ENCODE assay signal across 22 cellular contexts in the genomic region with DNA sequence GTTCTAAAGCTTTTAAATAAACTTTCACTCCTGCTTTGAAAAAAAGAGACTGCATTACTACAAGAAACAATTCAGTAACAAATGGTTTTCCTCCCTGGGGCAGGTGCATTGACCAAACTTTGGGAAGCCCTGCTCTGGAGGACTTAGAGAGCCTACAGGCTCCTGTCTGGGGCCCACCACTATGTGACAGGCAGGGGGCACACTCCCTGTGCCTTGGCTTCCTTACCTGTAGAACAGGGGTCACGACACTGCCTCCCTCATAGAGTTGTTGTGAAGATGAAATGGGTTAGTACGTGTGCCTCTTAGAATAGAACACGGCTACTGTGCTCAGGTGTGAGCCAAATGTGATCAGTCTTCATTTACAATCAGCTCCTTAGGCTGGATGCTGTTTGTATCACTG.
DNase-seq lines count a peak whose midpoint lies in the region; ATAC-seq and TF ChIP-seq lines count a peak whose summit lies in the region.
"Had no signal": no experiment of that assay in that cellular context is flagged by ENCODE, and none has a peak within 500 bp of the region (broad histone marks: within the 10 kb centered on the region; RNA-seq: fewer than 3 reads in every experiment).

No MANE protein-coding gene starts in this region.

- H3K27me3 Mint-ChIP-seq in Calu3 (ENCODE audit: unreplicated experiment) (no peaks in the 10 kb centered on the region), GM23338 (ENCODE audit: insufficient read depth, low read depth, poor library complexity) (peaks cover 2% of the 10 kb centered on the region)
- H3K27me3 Mint-ChIP-seq: activated CD4-positive, alpha-beta T cell treated with anti-CD3 and anti-CD28 coated beads, Interleukin-2, amount 10 ng/mL, durations not matched to agents 24 days and 14 days had no signal

- H3K4me1 ChIP-seq in GM23338 (ENCODE audit: insufficient read depth): no peaks in the 10 kb centered on the region

- no peaks in the 10 kb centered on the region for H4K20me1 ChIP-seq in GM23338 (replicated peaks; ENCODE audit: insufficient read depth)

- DNase-seq in Calu3 (peak; percentile 14), GM23338 (ENCODE audit: low spot score) (peak; percentile 55), astrocyte of the cerebellum (ENCODE audit: low read depth) (no peak), iPS-NIHi7 (ENCODE audit: extremely low spot score) (peak; percentile 41), SW 1271 (lab: John Stamatoyannopoulos, UW) (no peak), MV-4-11 (lab: John Stamatoyannopoulos, UW) (no peak)
- DNase-seq: activated CD4-positive, alpha-beta T cell treated with anti-CD3 and anti-CD28 coated beads, Interleukin-2, amount 10 ng/mL, durations not matched to agents 24 days and 14 days; AML-193; EL; Karpas-422; NCI-H1092; NCI-H510A treated with DMSO at 0.1 percent for 48 hours; occipital lobe; stimulated activated CD8-positive, alpha-beta memory T cell treated with anti-CD3 and anti-CD28 coated beads, Interleukin-4, amount 100 ng/mL, for 48 hours; T-helper 1 cell; upper lobe of right lung had no signal

- no peak overlapping the region for H2AFZ ChIP-seq in GM23338

- H3K36me3 ChIP-seq in GM23338 (ENCODE audit: insufficient read depth): no peaks in the 10 kb centered on the region
- H3K36me3 ChIP-seq: right atrium auricular region, upper lobe of right lung had no signal

- H3K27ac Mint-ChIP-seq in Calu3 (ENCODE audit: unreplicated experiment) (no peak overlapping the region), GM23338 (no peak overlapping the region)
- H3K27ac Mint-ChIP-seq: activated CD4-positive, alpha-beta T cell treated with anti-CD3 and anti-CD28 coated beads, Interleukin-2, amount 10 ng/mL, durations not matched to agents 24 days and 14 days; activated T-helper 2 cell treated with anti-CD3 and anti-CD28 coated beads, Interferon-gamma antibody, Interleukin-2, Interleukin-4, amounts not matched to agents 10 μg/mL and 5 μg/mL and 100 μg/mL, durations not matched to agents 14 hours and 24 hours and 36 hours; brain had no signal

- H3K4me1 Mint-ChIP-seq in Calu3 (ENCODE audit: low read depth, unreplicated experiment) (peaks cover 54% of the 10 kb centered on the region), GM23338 (peaks cover 3% of the 10 kb centered on the region; the same call in 2 of the 3 replicates)

- TF ChIP-seq CTCF in Calu3 (IDR thresholded peaks at IDR 0.05; ENCODE audit: unreplicated experiment): peak; percentile 15
- TF ChIP-seq CTCF in GM23338 (conservative IDR thresholded peaks at IDR 0.05; ENCODE audit: low read depth in 2 of 2): peak; percentile 60 to 72
- TF ChIP-seq CTCF in astrocyte of the cerebellum (IDR thresholded peaks at IDR 0.05; ENCODE audit: low read depth, low read length, missing control alignments): peak; percentile 8

- H3K9me2 ChIP-seq in GM23338 (ENCODE audit: insufficient read depth): no peaks in the 10 kb centered on the region

- H3K4me3 ChIP-seq in GM23338 (no peak overlapping the region), astrocyte of the cerebellum (ENCODE audit: low read depth, low read length) (no peak overlapping the region)
- H3K4me3 ChIP-seq: coronary artery, right atrium auricular region, upper lobe of right lung had no signal

- no peak overlapping the region for H3K4me2 ChIP-seq in GM23338

- no peaks in the 10 kb centered on the region for H3F3A ChIP-seq in GM23338 (replicated peaks; ENCODE audit: low read depth)

- H3K27ac ChIP-seq in GM23338 (ENCODE audit: low read depth): no peak overlapping the region
- H3K27ac ChIP-seq: coronary artery, right atrium auricular region, upper lobe of right lung had no signal

- H3K36me3 Mint-ChIP-seq in Calu3 (ENCODE audit: insufficient read depth, unreplicated experiment) (peaks cover 4% of the 10 kb centered on the region), GM23338 (ENCODE audit: low read depth) (peaks cover 11% of the 10 kb centered on the region; the same call in 2 of the 3 replicates)

- CTCF ChIA-PET in Calu3 (lab: Charles Lee): interaction anchor here (0.7 to 1.1 kb wide), 2 partner anchors 13 to 31 kb away, joined by 3 to 5 read pairs; no protein-coding TSS in a partner anchor

- H3K4me3 Mint-ChIP-seq in Calu3 (ENCODE audit: low read depth, unreplicated experiment) (no peak overlapping the region), GM23338 (no peak overlapping the region)
- H3K4me3 Mint-ChIP-seq: activated CD4-positive, alpha-beta T cell treated with anti-CD3 and anti-CD28 coated beads, Interleukin-2, amount 10 ng/mL, durations not matched to agents 24 days and 14 days; brain had no signal

- no TSS peak for BruUV-seq in Calu3 (replicated peaks; lab: Mats Ljungman, UMichigan)

- H3K9me3 Mint-ChIP-seq in Calu3 (ENCODE audit: low read depth, unreplicated experiment): peaks cover 8% of the 10 kb centered on the region
- H3K9me3 Mint-ChIP-seq in GM23338: peaks cover 24% of the 10 kb centered on the region

- in situ Hi-C loops in astrocyte of the cerebellum (cut with HindIII; ENCODE audit: low sequenced_read_pairs): loop anchor here (5.0 to 25.0 kb wide), 2 partner anchors 38 to 183 kb away; a partner anchor contains a TSS

- no peaks in the 10 kb centered on the region for H3K27me3 ChIP-seq in GM23338 (ENCODE audit: insufficient read depth)
- H3K27me3 ChIP-seq: right atrium auricular region, upper lobe of right lung had no signal

- no peaks in the 10 kb centered on the region for H3K79me2 ChIP-seq in GM23338 (replicated peaks; ENCODE audit: insufficient read depth)

- intact Hi-C loops in Calu3 (cut with micrococcal nuclease; ENCODE audit: unreplicated experiment): no loop called here

- ATAC-seq in GM23338: peak; percentile 90
- ATAC-seq in HG02938 (IDR thresholded peaks at IDR 0.05; ENCODE audit: unreplicated experiment): no peak
- ATAC-seq: Right ventricle myocardium inferior, upper lobe of right lung had no signal

TF ChIP-seq in GM23338, 12 proteins besides CTCF, POLR2A, EP300 and RAD21 (continues in another document):
- TF ChIP-seq EZH2phosphoT487 (IDR thresholded peaks at IDR 0.05; ENCODE audit: unreplicated experiment) (no peak), EZH2 (IDR thresholded peaks at IDR 0.05; ENCODE audit: low read depth, unreplicated experiment) (no peak), NANOG (IDR thresholded peaks at IDR 0.05; ENCODE audit: borderline replicate concordance) (no peak), POLR2AphosphoS5 (IDR thresholded peaks at IDR 0.05; ENCODE audit: low read depth) (no peak), ZNF331 (CRISPR knock-in tag; IDR thresholded peaks at IDR 0.05; ENCODE audit: low read depth) (no peak), STAT1 (IDR thresholded peaks at IDR 0.05; ENCODE audit: unreplicated experiment) (no peak), ZNF114 (CRISPR knock-in tag; IDR thresholded peaks at IDR 0.05) (no peak), CREB1 (CRISPR knock-in tag; IDR thresholded peaks at IDR 0.05; ENCODE audit: low read depth) (no peak)
- TF ChIP-seq, protein P1, sequence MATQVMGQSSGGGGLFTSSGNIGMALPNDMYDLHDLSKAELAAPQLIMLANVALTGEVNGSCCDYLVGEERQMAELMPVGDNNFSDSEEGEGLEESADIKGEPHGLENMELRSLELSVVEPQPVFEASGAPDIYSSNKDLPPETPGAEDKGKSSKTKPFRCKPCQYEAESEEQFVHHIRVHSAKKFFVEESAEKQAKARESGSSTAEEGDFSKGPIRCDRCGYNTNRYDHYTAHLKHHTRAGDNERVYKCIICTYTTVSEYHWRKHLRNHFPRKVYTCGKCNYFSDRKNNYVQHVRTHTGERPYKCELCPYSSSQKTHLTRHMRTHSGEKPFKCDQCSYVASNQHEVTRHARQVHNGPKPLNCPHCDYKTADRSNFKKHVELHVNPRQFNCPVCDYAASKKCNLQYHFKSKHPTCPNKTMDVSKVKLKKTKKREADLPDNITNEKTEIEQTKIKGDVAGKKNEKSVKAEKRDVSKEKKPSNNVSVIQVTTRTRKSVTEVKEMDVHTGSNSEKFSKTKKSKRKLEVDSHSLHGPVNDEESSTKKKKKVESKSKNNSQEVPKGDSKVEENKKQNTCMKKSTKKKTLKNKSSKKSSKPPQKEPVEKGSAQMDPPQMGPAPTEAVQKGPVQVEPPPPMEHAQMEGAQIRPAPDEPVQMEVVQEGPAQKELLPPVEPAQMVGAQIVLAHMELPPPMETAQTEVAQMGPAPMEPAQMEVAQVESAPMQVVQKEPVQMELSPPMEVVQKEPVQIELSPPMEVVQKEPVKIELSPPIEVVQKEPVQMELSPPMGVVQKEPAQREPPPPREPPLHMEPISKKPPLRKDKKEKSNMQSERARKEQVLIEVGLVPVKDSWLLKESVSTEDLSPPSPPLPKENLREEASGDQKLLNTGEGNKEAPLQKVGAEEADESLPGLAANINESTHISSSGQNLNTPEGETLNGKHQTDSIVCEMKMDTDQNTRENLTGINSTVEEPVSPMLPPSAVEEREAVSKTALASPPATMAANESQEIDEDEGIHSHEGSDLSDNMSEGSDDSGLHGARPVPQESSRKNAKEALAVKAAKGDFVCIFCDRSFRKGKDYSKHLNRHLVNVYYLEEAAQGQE (IDR thresholded peaks at IDR 0.05; ENCODE audit: unreplicated experiment): no peak
- TF ChIP-seq, protein P2, sequence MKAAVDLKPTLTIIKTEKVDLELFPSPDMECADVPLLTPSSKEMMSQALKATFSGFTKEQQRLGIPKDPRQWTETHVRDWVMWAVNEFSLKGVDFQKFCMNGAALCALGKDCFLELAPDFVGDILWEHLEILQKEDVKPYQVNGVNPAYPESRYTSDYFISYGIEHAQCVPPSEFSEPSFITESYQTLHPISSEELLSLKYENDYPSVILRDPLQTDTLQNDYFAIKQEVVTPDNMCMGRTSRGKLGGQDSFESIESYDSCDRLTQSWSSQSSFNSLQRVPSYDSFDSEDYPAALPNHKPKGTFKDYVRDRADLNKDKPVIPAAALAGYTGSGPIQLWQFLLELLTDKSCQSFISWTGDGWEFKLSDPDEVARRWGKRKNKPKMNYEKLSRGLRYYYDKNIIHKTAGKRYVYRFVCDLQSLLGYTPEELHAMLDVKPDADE (IDR thresholded peaks at IDR 0.05): no peak

Comparison
In these comparisons a context has a peak if more than half of its experiments do, and no peak if none do; other contexts are left out.
1. DNase-seq: peak in Calu3 (single experiment), GM23338 (single experiment) and iPS-NIHi7 (single experiment); none in astrocyte of the cerebellum (single experiment), SW 1271 (0 of 2) and MV-4-11 (single experiment).
2. CTCF ChIP-seq: peak in every context shown above with its lines; median percentile 66 in GM23338; 15 in Calu3; 8 in astrocyte of the cerebellum.